ENCODE assay signal across 8 cellular contexts in genomic region chr20:3045042-3045815, GRCh38. TPM values are rescaled to one million over a fixed set of nuclear protein-coding genes. Genes with fewer than 3 reads are reported as not detected.
A peak's percentile ranks its signal among the peaks of the same experiment; 100 is the strongest.
DNase-seq lines count a peak whose midpoint lies in the region; ATAC-seq and TF ChIP-seq lines count a peak whose summit lies in the region.

No MANE protein-coding gene starts in this region.

- peak overlapping the region; percentile 95 for H2AFZ ChIP-seq in GM23338

- peaks cover 4% of the 10 kb centered on the region; the same call in 1 of the 2 replicates for H3K9me2 ChIP-seq in GM23338 (ENCODE audit: insufficient read depth)

- H3K27ac Mint-ChIP-seq in GM23338 (peak overlapping the region; percentile 91), MCF 10A (ENCODE audit: low read depth, unreplicated experiment) (peak overlapping the region; percentile 83)
- peak overlapping the region; percentile 86 for H3K27ac Mint-ChIP-seq in T-helper 1 cell treated with Interleukin-12 subunit alpha and Interleukin-12 subunit beta and Interleukin-4 antibody, amounts not matched to agents 30 μg/mL and 1 μg/mL, for 36 hours

- 0 out of 2 replicates have a peak, but pooled peaks cover 5% of the 10 kb centered on the region for H3F3A ChIP-seq in GM23338 (replicated peaks; ENCODE audit: low read depth)

- H3K4me3 Mint-ChIP-seq in GM23338, result peak overlapping the region; percentile 85
- H3K4me3 Mint-ChIP-seq in T-helper 1 cell treated with Interleukin-12 subunit alpha and Interleukin-12 subunit beta and Interleukin-4 antibody, amounts not matched to agents 30 μg/mL and 1 μg/mL, for 36 hours, result peak overlapping the region; percentile 83
- peak overlapping the region; percentile 95 for H3K4me3 Mint-ChIP-seq in MCF 10A (ENCODE audit: unreplicated experiment)

- intact Hi-C loops in MCF 10A (cut with micrococcal nuclease), result no loop called here

- no peaks in the 10 kb centered on the region; the same call in 2 of the 3 replicates for H3K9me3 Mint-ChIP-seq in GM23338
- no peaks in the 10 kb centered on the region for H3K9me3 Mint-ChIP-seq in T-helper 1 cell treated with Interleukin-12 subunit alpha and Interleukin-12 subunit beta and Interleukin-4 antibody, amounts not matched to agents 30 μg/mL and 1 μg/mL, for 36 hours
- H3K9me3 Mint-ChIP-seq in MCF 10A (ENCODE audit: unreplicated experiment), result no peaks in the 10 kb centered on the region

- peak overlapping the region; percentile 94 for H3K4me3 ChIP-seq in GM23338

- H3K27me3 ChIP-seq in GM23338 (ENCODE audit: insufficient read depth), result no peaks in the 10 kb centered on the region

- ATAC-seq in GM23338, result peak; percentile 65

- no peak for TF ChIP-seq CTCF in GM23338 (conservative IDR thresholded peaks at IDR 0.05; ENCODE audit: low read depth in 2 of 2)
- no peak for TF ChIP-seq CTCF in MCF 10A (IDR thresholded peaks at IDR 0.05; ENCODE audit: unreplicated experiment)

- peaks cover 51% of the 10 kb centered on the region for H3K36me3 Mint-ChIP-seq in GM23338 (ENCODE audit: low read depth)
- peaks cover 20% of the 10 kb centered on the region for H3K36me3 Mint-ChIP-seq in T-helper 1 cell treated with Interleukin-12 subunit alpha and Interleukin-12 subunit beta and Interleukin-4 antibody, amounts not matched to agents 30 μg/mL and 1 μg/mL, for 36 hours (ENCODE audit: low read depth)
- peaks cover 42% of the 10 kb centered on the region for H3K36me3 Mint-ChIP-seq in MCF 10A (ENCODE audit: insufficient read depth, unreplicated experiment)

- H3K4me1 Mint-ChIP-seq in GM23338 (peaks cover 25% of the 10 kb centered on the region), MCF 10A (ENCODE audit: insufficient read depth, unreplicated experiment) (peaks cover 12% of the 10 kb centered on the region)
- H3K4me1 Mint-ChIP-seq in T-helper 1 cell treated with Interleukin-12 subunit alpha and Interleukin-12 subunit beta and Interleukin-4 antibody, amounts not matched to agents 30 μg/mL and 1 μg/mL, for 36 hours (ENCODE audit: low read depth), result peaks cover 33% of the 10 kb centered on the region

- peak; percentile 42 for DNase-seq in GM04503 (ENCODE audit: low read depth)
- peak; percentile 82 for DNase-seq in GM23338 (ENCODE audit: low spot score)
- no peak for DNase-seq in MCF 10A (ENCODE audit: unreplicated experiment)
- DNase-seq in iris pigment epithelial cell (ENCODE audit: low read depth), result peak; percentile 91
- DNase-seq in stimulated activated CD4-positive, alpha-beta T cell treated with anti-CD3 and anti-CD28 coated beads, Interleukin-15, amount 100 ng/mL, for 48 hours (ENCODE audit: low read depth in 2 of 2), result peak; percentile 50 to 51
- no peak for DNase-seq in NCI-H748 (lab: John Stamatoyannopoulos, UW; ENCODE audit: unreplicated experiment)

- peaks cover 11% of the 10 kb centered on the region for H3K79me2 ChIP-seq in GM23338 (replicated peaks; ENCODE audit: insufficient read depth)

- H3K9me3 ChIP-seq in KOPT-K1 (ENCODE audit: insufficient read depth, low read length, poor library complexity, severe bottlenecking), result no peaks in the 10 kb centered on the region

- CTCF ChIA-PET in MCF 10A (lab: Yijun Ruan, JAX), result interaction anchor here (0.5 to 1.0 kb wide), 3 partner anchors 8 to 809 kb away, joined by 3 read pairs; no protein-coding TSS in a partner anchor

- POLR2A ChIA-PET in MCF 10A (lab: Yijun Ruan, JAX), result interaction anchor here (0.6 to 1.3 kb wide), 9 partner anchors 25 to 393 kb away, joined by 3 to 4 read pairs (median 3); partner anchors contain the start of gene NOP56

- H3K27ac ChIP-seq in GM23338 (ENCODE audit: low read depth) (0 out of 2 replicates have a peak overlapping the region, but pooled peaks have one; percentile 76), KOPT-K1 (ENCODE audit: low read depth, low read length, poor library complexity, severe bottlenecking) (peak overlapping the region; percentile 60)

- peak overlapping the region; percentile 96 for H3K4me2 ChIP-seq in GM23338

- peaks cover 16% of the 10 kb centered on the region for H3K27me3 Mint-ChIP-seq in GM23338 (ENCODE audit: insufficient read depth, low read depth, poor library complexity)
- H3K27me3 Mint-ChIP-seq in T-helper 1 cell treated with Interleukin-12 subunit alpha and Interleukin-12 subunit beta and Interleukin-4 antibody, amounts not matched to agents 30 μg/mL and 1 μg/mL, for 36 hours (ENCODE audit: low read depth), result no peaks in the 10 kb centered on the region
- H3K27me3 Mint-ChIP-seq in MCF 10A (ENCODE audit: insufficient read depth, unreplicated experiment), result no peaks in the 10 kb centered on the region

- H3K36me3 ChIP-seq in GM23338 (ENCODE audit: insufficient read depth) (peaks cover 18% of the 10 kb centered on the region; the same call in 1 of the 2 replicates), KOPT-K1 (ENCODE audit: insufficient read depth, low read length) (peaks cover 36% of the 10 kb centered on the region)

- peaks cover 24% of the 10 kb centered on the region for H3K4me1 ChIP-seq in GM23338 (ENCODE audit: insufficient read depth)

- BruUV-seq in MCF 10A (replicated peaks; lab: Mats Ljungman, UMichigan), result TSS peak; percentile 28

- H4K20me1 ChIP-seq in GM23338 (replicated peaks; ENCODE audit: insufficient read depth), result peaks cover 10% of the 10 kb centered on the region

TF ChIP-seq in GM23338, 12 proteins besides CTCF, POLR2A, EP300 and RAD21:
- no peak for TF ChIP-seq ETS1 (IDR thresholded peaks at IDR 0.05)
- TF ChIP-seq JUNB (IDR thresholded peaks at IDR 0.05; ENCODE audit: unreplicated experiment), result no peak
- TF ChIP-seq STAT1 (IDR thresholded peaks at IDR 0.05; ENCODE audit: unreplicated experiment), result no peak

RNA-seq across cellular contexts. Expression of gene MRPS26, which starts 0.6 kb away (rescaled TPM):
- 103 and 105 TPM in 2 replicates for total RNA-seq in GM23338 (2014; rRNA removed; shearing (Covaris generic))
- 154 and 158 TPM in 2 replicates for polyA plus RNA-seq in GM23338 (2016; fragmentation: Nextera tagmentation; extraction: Ambion mirVana)
- total RNA-seq in MCF 10A (2022), result 62.6 and 68.4 TPM in 2 replicates

RNA-seq across cellular contexts. Expression of gene GNRH2, which starts 1.8 kb away (rescaled TPM):
- total RNA-seq in GM23338 (2014; rRNA removed; shearing (Covaris generic)), result not detected in 2 replicates
- polyA plus RNA-seq in GM23338 (2016; fragmentation: Nextera tagmentation; extraction: Ambion mirVana), result not detected in 2 replicates
- 0.88 and 1.0 TPM in 2 replicates for total RNA-seq in MCF 10A (2022)

RNA-seq across cellular contexts. Expression of gene OXT, which starts 26.2 kb away (rescaled TPM):
- not detected in 2 replicates for total RNA-seq in GM23338 (2014; rRNA removed; shearing (Covaris generic))
- 1.5 and 3.5 TPM in 2 replicates for polyA plus RNA-seq in GM23338 (2016; fragmentation: Nextera tagmentation; extraction: Ambion mirVana)
- not detected in 2 replicates for total RNA-seq in MCF 10A (2022)

RNA-seq across cellular contexts. Expression of gene AVP, which starts 39.3 kb away (rescaled TPM):
- total RNA-seq in GM23338 (2014; rRNA removed; shearing (Covaris generic)), result not detected in 2 replicates
- polyA plus RNA-seq in GM23338 (2016; fragmentation: Nextera tagmentation; extraction: Ambion mirVana), result 0.60 and 1.4 TPM in 2 replicates
- total RNA-seq in MCF 10A (2022), result not detected in 2 replicates

Comparison
In these comparisons a context has a peak if more than half of its experiments do, and no peak if none do; other contexts are left out.
1. DNase-seq: peak in GM04503 (single experiment), GM23338 (single experiment), iris pigment epithelial cell (single experiment) and stimulated activated CD4-positive, alpha-beta T cell treated with anti-CD3 and anti-CD28 coated beads, Interleukin-15, amount 100 ng/mL, for 48 hours (2 of 2); none in MCF 10A (single experiment) and NCI-H748 (single experiment).
2. Peak in every context shown above with its lines, with median percentiles within 50 percentile points of each other: H3K27ac Mint-ChIP-seq and H3K4me3 Mint-ChIP-seq.